ENCODE assay signal across 35 cellular contexts in genomic region chr16:58636474-58636873, GRCh38.
"Had no signal": no experiment of that assay in that cellular context is flagged by ENCODE, and none has a peak within 500 bp of the region (broad histone marks: within the 10 kb centered on the region; RNA-seq: fewer than 3 reads in every experiment).

No MANE protein-coding gene starts in this region.

- H3K27ac ChIP-seq: cardiac muscle cell, Peyer's patch, RWPE1, WERI-Rb-1 had no signal

- H3K36me3 ChIP-seq: cardiac muscle cell, MG63, Peyer's patch, WERI-Rb-1 had no signal

- H3K4me3 Mint-ChIP-seq: activated CD4-positive, alpha-beta memory T cell treated with anti-CD3 and anti-CD28 coated beads, Interleukin-2, amount 10 ng/mL, durations not matched to agents 7 days and 5 days; activated CD8-positive, alpha-beta memory T cell treated with anti-CD3 and anti-CD28 coated beads, Interleukin-2, amount 10 ng/mL, durations not matched to agents 7 days and 5 days; activated naive CD8-positive, alpha-beta T cell treated with anti-CD3 and anti-CD28 coated beads for 36 hours; activated T-cell treated with anti-CD3 and anti-CD28 coated beads, Interleukin-2, amount 50 U/mL, for 72 hours; activated T-helper 17 cell treated with anti-CD3 and anti-CD28 coated beads, Interleukin-2, amount 50 U/mL, for 72 hours had no signal

- DNase-seq: activated CD4-positive, alpha-beta memory T cell treated with anti-CD3 and anti-CD28 coated beads, Interleukin-2, amount 10 ng/mL, durations not matched to agents 7 days and 5 days; activated CD4-positive, alpha-beta T cell treated with anti-CD3 and anti-CD28 coated beads for 1 hour; activated CD4-positive, alpha-beta T cell treated with anti-CD3 and anti-CD28 coated beads for 48 hours; activated CD4-positive, CD25-positive, alpha-beta regulatory T cell; activated CD8-positive, alpha-beta memory T cell treated with anti-CD3 and anti-CD28 coated beads for 24 hours; activated CD8-positive, alpha-beta memory T cell treated with anti-CD3 and anti-CD28 coated beads, Interleukin-2, amount 10 ng/mL, durations not matched to agents 7 days and 5 days; activated CD8-positive, alpha-beta memory T cell treated with anti-CD3 and anti-CD28 coated beads, Interleukin-2, amount 50 U/mL, for 48 hours; activated effector memory CD4-positive, alpha-beta T cell treated with anti-CD3 and anti-CD28 coated beads, Interleukin-2, amount 50 U/mL, for 16 hours; activated naive CD4-positive, alpha-beta T cell; activated naive CD4-positive, alpha-beta T cell treated with anti-CD3 and anti-CD28 coated beads, Interleukin-2, amount 50 U/mL, for 16 hours; activated naive CD8-positive, alpha-beta T cell treated with anti-CD3 and anti-CD28 coated beads for 36 hours; activated T-cell treated with anti-CD3 and anti-CD28 coated beads, Interleukin-2, amount 50 U/mL, for 72 hours; amniotic stem cell; aorta; Kasumi-1; KG1; MG63; NCI-H1092 treated with DMSO at 0.1 percent for 48 hours; NCI-H1417; NCI-H146; NCI-H187; NCI-H2029 treated with DMSO at 0.1 percent for 48 hours; NCI-H2107; NCI-H2171; NCI-H510A treated with DMSO at 0.1 percent for 48 hours; PC-3; Peyer's patch; Right ventricle myocardium superior; SW 1271; T-helper 1 cell; T1000; WERI-Rb-1 had no signal

- H3K4me3 ChIP-seq: cardiac muscle cell, MG63, Peyer's patch had no signal

- H3K9me3 ChIP-seq: MG63, Peyer's patch had no signal

- H3K27me3 ChIP-seq: cardiac muscle cell, MG63, Peyer's patch had no signal

- H3K27ac Mint-ChIP-seq: activated CD4-positive, alpha-beta memory T cell treated with anti-CD3 and anti-CD28 coated beads, Interleukin-2, amount 10 ng/mL, durations not matched to agents 7 days and 5 days; activated CD8-positive, alpha-beta memory T cell treated with anti-CD3 and anti-CD28 coated beads, Interleukin-2, amount 10 ng/mL, durations not matched to agents 7 days and 5 days; activated naive CD8-positive, alpha-beta T cell treated with anti-CD3 and anti-CD28 coated beads for 36 hours; activated T-cell treated with anti-CD3 and anti-CD28 coated beads, Interleukin-2, amount 50 U/mL, for 72 hours; activated T-helper 17 cell treated with anti-CD3 and anti-CD28 coated beads, Interleukin-2, amount 50 U/mL, for 72 hours had no signal

- H3K9me3 Mint-ChIP-seq: activated CD4-positive, alpha-beta memory T cell treated with anti-CD3 and anti-CD28 coated beads, Interleukin-2, amount 10 ng/mL, durations not matched to agents 7 days and 5 days; activated naive CD8-positive, alpha-beta T cell treated with anti-CD3 and anti-CD28 coated beads for 36 hours; activated T-cell treated with anti-CD3 and anti-CD28 coated beads, Interleukin-2, amount 50 U/mL, for 72 hours; activated T-helper 17 cell treated with anti-CD3 and anti-CD28 coated beads, Interleukin-2, amount 50 U/mL, for 72 hours had no signal

- H3K4me1 ChIP-seq: Peyer's patch had no signal

- ATAC-seq: activated CD8-positive, alpha-beta memory T cell treated with anti-CD3 and anti-CD28 coated beads, Interleukin-2, amount 10 ng/mL, durations not matched to agents 7 days and 5 days; activated T-cell treated with anti-CD3 and anti-CD28 coated beads, Interleukin-2, amount 50 U/mL, for 72 hours; activated T-helper 17 cell treated with anti-CD3 and anti-CD28 coated beads, Interleukin-2, amount 50 U/mL, for 72 hours; PC-3 had no signal

- H3K36me3 Mint-ChIP-seq: activated CD8-positive, alpha-beta memory T cell treated with anti-CD3 and anti-CD28 coated beads, Interleukin-2, amount 10 ng/mL, durations not matched to agents 7 days and 5 days; activated naive CD8-positive, alpha-beta T cell treated with anti-CD3 and anti-CD28 coated beads for 36 hours had no signal

- H3K4me1 Mint-ChIP-seq: activated T-helper 17 cell treated with anti-CD3 and anti-CD28 coated beads, Interleukin-2, amount 50 U/mL, for 72 hours had no signal
